ENCODE assay signal across 28 cellular contexts in the genomic region with DNA sequence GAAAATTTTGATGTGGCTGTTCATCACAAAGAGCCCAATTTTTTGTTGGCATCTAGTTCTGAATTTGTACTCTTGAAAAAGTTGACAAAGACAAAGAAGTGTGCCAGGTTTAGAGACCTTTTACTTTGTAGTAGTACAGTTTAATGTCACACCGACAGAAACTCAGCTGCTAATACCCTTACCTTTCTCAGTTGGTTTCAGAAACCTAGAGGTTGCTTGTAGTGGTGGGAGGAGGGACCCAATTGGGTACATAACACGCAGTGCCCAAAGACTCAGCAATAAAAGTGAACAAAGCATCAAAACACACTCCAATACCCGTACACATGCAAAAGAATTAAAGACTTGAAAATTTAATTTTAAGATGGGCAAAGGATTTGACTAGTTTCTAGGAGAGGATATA.
"Had no signal": no experiment of that assay in that cellular context is flagged by ENCODE, and none has a peak within 500 bp of the region (broad histone marks: within the 10 kb centered on the region; RNA-seq: fewer than 3 reads in every experiment).

No MANE protein-coding gene starts in this region.

- H3K4me1 ChIP-seq: parathyroid adenoma, right lobe of liver, thyroid gland, tibial nerve, upper lobe of right lung, uterus had no signal

- ATAC-seq: naive thymus-derived CD4-positive, alpha-beta T cell; natural killer cell treated with Interleukin-12 subunit alpha and Interleukin-12 subunit beta and Interleukin-15 and Interleukin-18, amount 100 ng/mL, for 72 hours; psoas muscle; right cardiac atrium; right lobe of liver; stimulated activated effector memory CD8-positive, alpha-beta T cell treated with anti-CD3 and anti-CD28 coated beads, Interleukin-12 subunit alpha, Interleukin-12 subunit beta, amount 100 ng/mL, for 72 hours; stimulated activated naive B cell treated with anti-CD40 and anti-IgM and Interleukin-4, amounts not matched to agents 10 μg/mL and 1 μg/mL and 100 μg/mL, for 72 hours; upper lobe of right lung had no signal

- H3K27ac Mint-ChIP-seq: naive thymus-derived CD4-positive, alpha-beta T cell; natural killer cell treated with Interleukin-12 subunit alpha and Interleukin-12 subunit beta and Interleukin-15 and Interleukin-18, amount 100 ng/mL, for 72 hours; neural progenitor cell; progenitor cell of endocrine pancreas; stimulated activated effector memory CD8-positive, alpha-beta T cell treated with anti-CD3 and anti-CD28 coated beads, Interleukin-12 subunit alpha, Interleukin-12 subunit beta, amount 100 ng/mL, for 72 hours; stimulated activated naive B cell treated with anti-CD40 and anti-IgM and Interleukin-4, amounts not matched to agents 10 μg/mL and 1 μg/mL and 100 μg/mL, for 72 hours; stimulated activated naive CD8-positive, alpha-beta T cell treated with anti-CD3 and anti-CD28 coated beads, Interleukin-15, Interleukin-2, amounts not matched to agents 100 ng/mL and 50 ng/mL, for 24 hours; type B pancreatic cell had no signal

- H3K9me3 ChIP-seq: ovary, right lobe of liver, sigmoid colon, stomach, thoracic aorta, thyroid gland, upper lobe of right lung, uterus had no signal

- H3K36me3 ChIP-seq: neural progenitor cell, ovary, right lobe of liver, thoracic aorta, thyroid gland, upper lobe of right lung, uterus had no signal

- H3K9ac ChIP-seq: neural progenitor cell, parathyroid adenoma had no signal

- H3K79me2 ChIP-seq: parathyroid adenoma had no signal

- H2AFZ ChIP-seq: neural progenitor cell, parathyroid adenoma had no signal

- DNase-seq: naive thymus-derived CD4-positive, alpha-beta T cell; occipital lobe; ovary; posterior cingulate gyrus; psoas muscle; right cardiac atrium; right lobe of liver; sigmoid colon; small intestine; stimulated activated CD4-positive, alpha-beta T cell treated with anti-CD3 and anti-CD28 coated beads, Interleukin-15, amount 100 ng/mL, for 24 hours; stimulated activated CD4-positive, alpha-beta T cell treated with anti-CD3 and anti-CD28 coated beads, Interleukin-2, amount 100 ng/mL, for 24 hours; stimulated activated CD4-positive, alpha-beta T cell treated with anti-CD3 and anti-CD28 coated beads, Interleukin-2, amount 100 ng/mL, for 48 hours; stimulated activated CD4-positive, alpha-beta T cell treated with anti-CD3 and anti-CD28 coated beads, Interleukin-4, amount 100 ng/mL, for 24 hours; stimulated activated naive B cell treated with anti-CD40 and anti-IgM and Interleukin-4, amounts not matched to agents 10 μg/mL and 1 μg/mL and 100 μg/mL, for 72 hours; stimulated activated naive CD4-positive, alpha-beta T cell treated with Interleukin-2 at 50 U/mL for 16 hours; stomach; thyroid gland; upper lobe of right lung; uterus had no signal

- H3K4me2 ChIP-seq: neural progenitor cell had no signal

- H3K4me3 ChIP-seq: neural progenitor cell, ovary, psoas muscle, right lobe of liver, sigmoid colon, stomach, thoracic aorta, thyroid gland, tibial nerve, upper lobe of right lung, uterus had no signal

- H3K27me3 ChIP-seq: neural progenitor cell, ovary, right lobe of liver, sigmoid colon, stomach, thyroid gland, tibial nerve, upper lobe of right lung, uterus had no signal

- H3K4me3 Mint-ChIP-seq: naive thymus-derived CD4-positive, alpha-beta T cell; natural killer cell treated with Interleukin-12 subunit alpha and Interleukin-12 subunit beta and Interleukin-15 and Interleukin-18, amount 100 ng/mL, for 72 hours; neural progenitor cell; stimulated activated effector memory CD8-positive, alpha-beta T cell treated with anti-CD3 and anti-CD28 coated beads, Interleukin-12 subunit alpha, Interleukin-12 subunit beta, amount 100 ng/mL, for 72 hours; stimulated activated naive B cell treated with anti-CD40 and anti-IgM and Interleukin-4, amounts not matched to agents 10 μg/mL and 1 μg/mL and 100 μg/mL, for 72 hours; stimulated activated naive CD8-positive, alpha-beta T cell treated with anti-CD3 and anti-CD28 coated beads, Interleukin-15, Interleukin-2, amounts not matched to agents 100 ng/mL and 50 ng/mL, for 24 hours; type B pancreatic cell had no signal

- H3K27ac ChIP-seq: neural progenitor cell, ovary, parathyroid adenoma, psoas muscle, right lobe of liver, sigmoid colon, stomach, thoracic aorta, thyroid gland, tibial nerve, upper lobe of right lung, uterus had no signal

- H3K27me3 Mint-ChIP-seq: naive thymus-derived CD4-positive, alpha-beta T cell; natural killer cell treated with Interleukin-12 subunit alpha and Interleukin-12 subunit beta and Interleukin-15 and Interleukin-18, amount 100 ng/mL, for 72 hours; progenitor cell of endocrine pancreas; stimulated activated naive B cell treated with anti-CD40 and anti-IgM and Interleukin-4, amounts not matched to agents 10 μg/mL and 1 μg/mL and 100 μg/mL, for 72 hours; stimulated activated naive CD8-positive, alpha-beta T cell treated with anti-CD3 and anti-CD28 coated beads, Interleukin-15, Interleukin-2, amounts not matched to agents 100 ng/mL and 50 ng/mL, for 24 hours; type B pancreatic cell had no signal

- H3K4me1 Mint-ChIP-seq: neural progenitor cell had no signal

- H3K9me3 Mint-ChIP-seq: natural killer cell treated with Interleukin-12 subunit alpha and Interleukin-12 subunit beta and Interleukin-15 and Interleukin-18, amount 100 ng/mL, for 72 hours; neural progenitor cell; stimulated activated effector memory CD8-positive, alpha-beta T cell treated with anti-CD3 and anti-CD28 coated beads, Interleukin-12 subunit alpha, Interleukin-12 subunit beta, amount 100 ng/mL, for 72 hours; stimulated activated naive CD8-positive, alpha-beta T cell treated with anti-CD3 and anti-CD28 coated beads, Interleukin-15, Interleukin-2, amounts not matched to agents 100 ng/mL and 50 ng/mL, for 24 hours; type B pancreatic cell had no signal
